1 cellular context compared by ENCODE assay signal in the genomic region with DNA sequence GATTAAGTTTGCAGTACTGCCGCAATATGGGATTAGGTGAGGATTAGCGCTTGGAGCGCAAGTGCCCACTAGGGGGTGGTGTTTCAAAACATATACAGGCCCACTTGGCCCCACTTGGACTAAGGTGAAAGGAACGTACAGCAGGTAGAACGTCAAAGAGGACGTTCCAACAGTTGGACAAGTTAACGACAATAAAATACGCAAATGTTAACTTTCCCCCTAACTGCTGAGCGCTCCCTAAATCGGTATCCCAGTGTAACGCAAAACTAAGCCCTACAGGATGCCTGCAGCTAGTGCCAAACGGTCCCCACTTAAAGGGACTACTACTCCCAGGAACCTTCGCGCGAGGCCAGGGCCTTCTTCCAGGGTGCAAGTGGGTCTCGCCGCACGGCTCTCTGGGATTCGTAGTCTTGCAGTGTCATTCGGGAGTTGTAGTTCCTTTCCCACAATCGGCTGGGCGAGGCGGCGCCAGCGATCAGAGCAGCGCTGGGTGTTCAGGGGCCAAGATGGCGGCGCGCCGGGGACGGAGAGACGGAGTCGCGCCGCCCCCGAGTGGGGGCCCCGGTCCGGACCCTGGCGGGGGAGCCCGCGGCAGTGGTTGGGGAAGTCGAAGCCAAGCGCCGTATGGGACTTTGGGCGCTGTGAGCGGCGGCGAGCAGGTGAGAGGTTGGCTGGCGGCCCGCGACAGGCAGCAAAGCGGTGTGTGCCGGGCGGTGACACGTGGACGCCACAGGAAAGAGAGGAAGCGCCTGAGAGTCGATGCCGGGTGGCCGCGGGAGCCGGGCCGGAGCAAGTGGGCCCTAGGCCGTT.
TF ChIP-seq lines count a peak whose summit lies in the region.

TSS of gene PPRC1 (plus strand) at position 478 of the 810 bp plus-strand sequence. CDS start at position 507, 29 bp downstream.

TF ChIP-seq in WTC11, 78 proteins besides CTCF, POLR2A, EP300 and RAD21 (continued from another document):
- TF ChIP-seq ZNF512 (CRISPR knock-in tag; IDR thresholded peaks at IDR 0.05; ENCODE audit: borderline replicate concordance) (no peak), PREB (CRISPR knock-in tag; IDR thresholded peaks at IDR 0.05; ENCODE audit: borderline replicate concordance) (no peak), ZNF416 (CRISPR knock-in tag; IDR thresholded peaks at IDR 0.05) (0 out of 2 replicates have a peak, but pooled peaks have one; percentile 29), TCF7 (CRISPR knock-in tag; IDR thresholded peaks at IDR 0.05; ENCODE audit: low read depth) (no peak), FOXJ3 (CRISPR knock-in tag; IDR thresholded peaks at IDR 0.05; ENCODE audit: borderline replicate concordance) (no peak), ZNF532 (CRISPR knock-in tag; IDR thresholded peaks at IDR 0.05; ENCODE audit: borderline replicate concordance) (no peak), TEAD1 (CRISPR knock-in tag; IDR thresholded peaks at IDR 0.05) (no peak), NFATC4 (CRISPR knock-in tag; IDR thresholded peaks at IDR 0.05) (no peak), NFE2L1 (CRISPR knock-in tag; IDR thresholded peaks at IDR 0.05) (no peak), ARID4B (CRISPR knock-in tag; IDR thresholded peaks at IDR 0.05; ENCODE audit: borderline replicate concordance) (peak; percentile 85; the same call in 1 of the 2 replicates)
